Comparison of ENCODE assay signal across 20 cellular contexts in the genomic region with DNA sequence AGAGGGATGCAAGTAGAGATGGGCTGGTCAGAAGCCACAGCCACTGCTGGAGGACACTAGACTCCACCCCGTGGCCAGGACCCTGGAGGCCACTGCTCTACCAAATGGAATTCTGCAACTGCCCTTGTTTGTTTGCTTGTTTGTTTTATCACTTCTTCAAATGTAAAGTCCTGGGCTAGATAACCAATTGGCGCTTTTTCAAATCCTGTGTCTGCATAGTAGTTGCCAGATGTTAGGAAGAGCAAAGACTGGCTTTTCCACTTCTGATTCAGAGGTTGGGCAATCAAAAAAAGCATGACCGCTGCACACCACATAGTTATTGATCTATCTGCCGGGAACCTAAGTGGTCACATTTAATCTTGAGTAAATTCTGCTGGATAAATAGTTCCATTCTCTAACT.
A peak's percentile ranks its signal among the peaks of the same experiment; 100 is the strongest.
DNase-seq lines count a peak whose midpoint lies in the region; ATAC-seq and TF ChIP-seq lines count a peak whose summit lies in the region.
"Had no signal": no experiment of that assay in that cellular context is flagged by ENCODE, and none has a peak within 500 bp of the region (broad histone marks: within the 10 kb centered on the region; RNA-seq: fewer than 3 reads in every experiment).

No MANE protein-coding gene starts in this region.

- WGBS in esophagus muscularis mucosa, result 84% methylated on average over 4 of the region's 4 CpGs

- POLR2A ChIA-PET in WTC11 (lab: Charles Lee), result no interaction called here

- H3K9me3 Mint-ChIP-seq in nephron (no peaks in the 10 kb centered on the region), WTC11 (peaks cover 10% of the 10 kb centered on the region)
- H3K9me3 Mint-ChIP-seq: CD4-positive, CD25-positive, alpha-beta regulatory T cell had no signal

- TF ChIP-seq EP300 in esophagus muscularis mucosa (IDR thresholded peaks at IDR 0.05), result no peak

- no peak overlapping the region for H3K27ac ChIP-seq in esophagus muscularis mucosa (replicated peaks in 1 of 4)
- H3K27ac ChIP-seq: KMS-11, SJCRH30 had no signal

- H3K9me3 ChIP-seq in esophagus muscularis mucosa, result no peaks in the 10 kb centered on the region
- H3K9me3 ChIP-seq: SJCRH30 had no signal

- no peak for ATAC-seq in GM19463 (IDR thresholded peaks at IDR 0.05; ENCODE audit: unreplicated experiment)
- no peak for ATAC-seq in HG02798 (IDR thresholded peaks at IDR 0.05; ENCODE audit: poor library complexity, unreplicated experiment)
- no peak for ATAC-seq in WTC11
- ATAC-seq: GM12878, HCT116 had no signal

- intact Hi-C loops in esophagus muscularis mucosa (cut with DNase I), result no loop called here

- no peak overlapping the region for H3K4me3 ChIP-seq in esophagus muscularis mucosa
- H3K4me3 ChIP-seq: GM12878, SJCRH30 had no signal

- no peaks in the 10 kb centered on the region for H3K36me3 ChIP-seq in esophagus muscularis mucosa
- H3K36me3 ChIP-seq: SJCRH30 had no signal

- DNase-seq in AG20443 (ENCODE audit: low spot score), result peak; percentile 68
- DNase-seq in LHCN-M2 (ENCODE audit: low read depth), result peak; percentile 39
- peak; percentile 70 for DNase-seq in esophagus muscularis mucosa (ENCODE audit: extremely low spot score)
- DNase-seq in WTC11 (ENCODE audit: low spot score), result no peak
- DNase-seq in cerebellum (ENCODE audit: low spot score), result no peak
- DNase-seq: CD4-positive, CD25-positive, alpha-beta regulatory T cell; DMS79 treated with DMSO at 0.1 percent for 48 hours; MM.1S; NCI-H1105; NCI-H187; NCI-H226; NCI-H526 treated with DMSO at 0.1 percent for 48 hours; SJCRH30 had no signal

- peak overlapping the region; percentile 44 to 81 (median 78) for H3K27ac Mint-ChIP-seq in nephron
- H3K27ac Mint-ChIP-seq in WTC11, result no peak overlapping the region
- H3K27ac Mint-ChIP-seq: B cell; CD4-positive, CD25-positive, alpha-beta regulatory T cell had no signal

- H3K4me1 Mint-ChIP-seq in nephron, result peaks cover 19% of the 10 kb centered on the region
- H3K4me1 Mint-ChIP-seq in WTC11, result peaks cover 6% of the 10 kb centered on the region
- H3K4me1 Mint-ChIP-seq: B cell; CD4-positive, CD25-positive, alpha-beta regulatory T cell had no signal

- no peaks in the 10 kb centered on the region for H3K36me3 Mint-ChIP-seq in nephron (ENCODE audit: low read depth)
- no peaks in the 10 kb centered on the region for H3K36me3 Mint-ChIP-seq in WTC11
- H3K36me3 Mint-ChIP-seq: CD4-positive, CD25-positive, alpha-beta regulatory T cell had no signal

- H3K4me3 Mint-ChIP-seq in nephron (no peak overlapping the region), WTC11 (no peak overlapping the region)
- H3K4me3 Mint-ChIP-seq: B cell; CD4-positive, CD25-positive, alpha-beta regulatory T cell had no signal

- no peak for TF ChIP-seq POLR2A in esophagus muscularis mucosa (IDR thresholded peaks at IDR 0.05; ENCODE audit: low read depth)

- CTCF ChIA-PET in WTC11 (lab: Charles Lee), result no interaction called here

- H3K27me3 Mint-ChIP-seq in nephron (ENCODE audit: low read depth) (no peaks in the 10 kb centered on the region), WTC11 (ENCODE audit: low read depth) (no peaks in the 10 kb centered on the region; the same call in 1 of the 2 replicates)
- H3K27me3 Mint-ChIP-seq: B cell; CD4-positive, CD25-positive, alpha-beta regulatory T cell had no signal

- H3K4me1 ChIP-seq in esophagus muscularis mucosa, result peaks cover 0 to 1% (median 0%) of the 10 kb centered on the region in 4 donors
- H3K4me1 ChIP-seq: SJCRH30 had no signal

- no peak for TF ChIP-seq CTCF in esophagus muscularis mucosa (IDR thresholded peaks at IDR 0.05)
- no peak for TF ChIP-seq CTCF in nephron (IDR thresholded peaks at IDR 0.05; ENCODE audit: unreplicated experiment in 3 of 3)
- TF ChIP-seq CTCF in WTC11 (IDR thresholded peaks at IDR 0.05), result no peak

- no peaks in the 10 kb centered on the region for H3K27me3 ChIP-seq in esophagus muscularis mucosa
- H3K27me3 ChIP-seq: SJCRH30 had no signal

TF ChIP-seq in WTC11, 78 proteins besides CTCF, POLR2A, EP300 and RAD21 (continues in another document):
- TF ChIP-seq, protein P1, sequence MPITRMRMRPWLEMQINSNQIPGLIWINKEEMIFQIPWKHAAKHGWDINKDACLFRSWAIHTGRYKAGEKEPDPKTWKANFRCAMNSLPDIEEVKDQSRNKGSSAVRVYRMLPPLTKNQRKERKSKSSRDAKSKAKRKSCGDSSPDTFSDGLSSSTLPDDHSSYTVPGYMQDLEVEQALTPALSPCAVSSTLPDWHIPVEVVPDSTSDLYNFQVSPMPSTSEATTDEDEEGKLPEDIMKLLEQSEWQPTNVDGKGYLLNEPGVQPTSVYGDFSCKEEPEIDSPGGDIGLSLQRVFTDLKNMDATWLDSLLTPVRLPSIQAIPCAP (CRISPR knock-in tag; IDR thresholded peaks at IDR 0.05), result no peak
- TF ChIP-seq, protein P2, sequence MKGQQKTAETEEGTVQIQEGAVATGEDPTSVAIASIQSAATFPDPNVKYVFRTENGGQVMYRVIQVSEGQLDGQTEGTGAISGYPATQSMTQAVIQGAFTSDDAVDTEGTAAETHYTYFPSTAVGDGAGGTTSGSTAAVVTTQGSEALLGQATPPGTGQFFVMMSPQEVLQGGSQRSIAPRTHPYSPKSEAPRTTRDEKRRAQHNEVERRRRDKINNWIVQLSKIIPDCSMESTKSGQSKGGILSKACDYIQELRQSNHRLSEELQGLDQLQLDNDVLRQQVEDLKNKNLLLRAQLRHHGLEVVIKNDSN (CRISPR knock-in tag; IDR thresholded peaks at IDR 0.05), result no peak
- TF ChIP-seq, protein P3, sequence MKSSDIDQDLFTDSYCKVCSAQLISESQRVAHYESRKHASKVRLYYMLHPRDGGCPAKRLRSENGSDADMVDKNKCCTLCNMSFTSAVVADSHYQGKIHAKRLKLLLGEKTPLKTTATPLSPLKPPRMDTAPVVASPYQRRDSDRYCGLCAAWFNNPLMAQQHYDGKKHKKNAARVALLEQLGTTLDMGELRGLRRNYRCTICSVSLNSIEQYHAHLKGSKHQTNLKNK (CRISPR knock-in tag; IDR thresholded peaks at IDR 0.05), result no peak
- TF ChIP-seq ZNF121 (CRISPR knock-in tag; IDR thresholded peaks at IDR 0.05) (no peak), IRF2 (CRISPR knock-in tag; IDR thresholded peaks at IDR 0.05; ENCODE audit: borderline replicate concordance, low read depth) (no peak), MYBL2 (CRISPR knock-in tag; IDR thresholded peaks at IDR 0.05) (no peak), OVOL2 (CRISPR knock-in tag; IDR thresholded peaks at IDR 0.05; ENCODE audit: borderline replicate concordance) (no peak), CREM (CRISPR knock-in tag; IDR thresholded peaks at IDR 0.05) (no peak)
- TF ChIP-seq, protein P4, sequence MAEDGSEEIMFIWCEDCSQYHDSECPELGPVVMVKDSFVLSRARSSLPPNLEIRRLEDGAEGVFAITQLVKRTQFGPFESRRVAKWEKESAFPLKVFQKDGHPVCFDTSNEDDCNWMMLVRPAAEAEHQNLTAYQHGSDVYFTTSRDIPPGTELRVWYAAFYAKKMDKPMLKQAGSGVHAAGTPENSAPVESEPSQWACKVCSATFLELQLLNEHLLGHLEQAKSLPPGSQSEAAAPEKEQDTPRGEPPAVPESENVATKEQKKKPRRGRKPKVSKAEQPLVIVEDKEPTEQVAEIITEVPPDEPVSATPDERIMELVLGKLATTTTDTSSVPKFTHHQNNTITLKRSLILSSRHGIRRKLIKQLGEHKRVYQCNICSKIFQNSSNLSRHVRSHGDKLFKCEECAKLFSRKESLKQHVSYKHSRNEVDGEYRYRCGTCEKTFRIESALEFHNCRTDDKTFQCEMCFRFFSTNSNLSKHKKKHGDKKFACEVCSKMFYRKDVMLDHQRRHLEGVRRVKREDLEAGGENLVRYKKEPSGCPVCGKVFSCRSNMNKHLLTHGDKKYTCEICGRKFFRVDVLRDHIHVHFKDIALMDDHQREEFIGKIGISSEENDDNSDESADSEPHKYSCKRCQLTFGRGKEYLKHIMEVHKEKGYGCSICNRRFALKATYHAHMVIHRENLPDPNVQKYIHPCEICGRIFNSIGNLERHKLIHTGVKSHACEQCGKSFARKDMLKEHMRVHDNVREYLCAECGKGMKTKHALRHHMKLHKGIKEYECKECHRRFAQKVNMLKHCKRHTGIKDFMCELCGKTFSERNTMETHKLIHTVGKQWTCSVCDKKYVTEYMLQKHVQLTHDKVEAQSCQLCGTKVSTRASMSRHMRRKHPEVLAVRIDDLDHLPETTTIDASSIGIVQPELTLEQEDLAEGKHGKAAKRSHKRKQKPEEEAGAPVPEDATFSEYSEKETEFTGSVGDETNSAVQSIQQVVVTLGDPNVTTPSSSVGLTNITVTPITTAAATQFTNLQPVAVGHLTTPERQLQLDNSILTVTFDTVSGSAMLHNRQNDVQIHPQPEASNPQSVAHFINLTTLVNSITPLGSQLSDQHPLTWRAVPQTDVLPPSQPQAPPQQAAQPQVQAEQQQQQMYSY (CRISPR knock-in tag; IDR thresholded peaks at IDR 0.05), result no peak
- TF ChIP-seq, protein P5, sequence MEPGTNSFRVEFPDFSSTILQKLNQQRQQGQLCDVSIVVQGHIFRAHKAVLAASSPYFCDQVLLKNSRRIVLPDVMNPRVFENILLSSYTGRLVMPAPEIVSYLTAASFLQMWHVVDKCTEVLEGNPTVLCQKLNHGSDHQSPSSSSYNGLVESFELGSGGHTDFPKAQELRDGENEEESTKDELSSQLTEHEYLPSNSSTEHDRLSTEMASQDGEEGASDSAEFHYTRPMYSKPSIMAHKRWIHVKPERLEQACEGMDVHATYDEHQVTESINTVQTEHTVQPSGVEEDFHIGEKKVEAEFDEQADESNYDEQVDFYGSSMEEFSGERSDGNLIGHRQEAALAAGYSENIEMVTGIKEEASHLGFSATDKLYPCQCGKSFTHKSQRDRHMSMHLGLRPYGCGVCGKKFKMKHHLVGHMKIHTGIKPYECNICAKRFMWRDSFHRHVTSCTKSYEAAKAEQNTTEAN (CRISPR knock-in tag; IDR thresholded peaks at IDR 0.05), result no peak
- TF ChIP-seq, protein P6, sequence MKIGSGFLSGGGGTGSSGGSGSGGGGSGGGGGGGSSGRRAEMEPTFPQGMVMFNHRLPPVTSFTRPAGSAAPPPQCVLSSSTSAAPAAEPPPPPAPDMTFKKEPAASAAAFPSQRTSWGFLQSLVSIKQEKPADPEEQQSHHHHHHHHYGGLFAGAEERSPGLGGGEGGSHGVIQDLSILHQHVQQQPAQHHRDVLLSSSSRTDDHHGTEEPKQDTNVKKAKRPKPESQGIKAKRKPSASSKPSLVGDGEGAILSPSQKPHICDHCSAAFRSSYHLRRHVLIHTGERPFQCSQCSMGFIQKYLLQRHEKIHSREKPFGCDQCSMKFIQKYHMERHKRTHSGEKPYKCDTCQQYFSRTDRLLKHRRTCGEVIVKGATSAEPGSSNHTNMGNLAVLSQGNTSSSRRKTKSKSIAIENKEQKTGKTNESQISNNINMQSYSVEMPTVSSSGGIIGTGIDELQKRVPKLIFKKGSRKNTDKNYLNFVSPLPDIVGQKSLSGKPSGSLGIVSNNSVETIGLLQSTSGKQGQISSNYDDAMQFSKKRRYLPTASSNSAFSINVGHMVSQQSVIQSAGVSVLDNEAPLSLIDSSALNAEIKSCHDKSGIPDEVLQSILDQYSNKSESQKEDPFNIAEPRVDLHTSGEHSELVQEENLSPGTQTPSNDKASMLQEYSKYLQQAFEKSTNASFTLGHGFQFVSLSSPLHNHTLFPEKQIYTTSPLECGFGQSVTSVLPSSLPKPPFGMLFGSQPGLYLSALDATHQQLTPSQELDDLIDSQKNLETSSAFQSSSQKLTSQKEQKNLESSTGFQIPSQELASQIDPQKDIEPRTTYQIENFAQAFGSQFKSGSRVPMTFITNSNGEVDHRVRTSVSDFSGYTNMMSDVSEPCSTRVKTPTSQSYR (CRISPR knock-in tag; IDR thresholded peaks at IDR 0.05), result no peak

Comparison
In these comparisons a context has a peak if more than half of its experiments do, and no peak if none do; other contexts are left out.
1. DNase-seq: peak in AG20443 (single experiment), LHCN-M2 (single experiment) and esophagus muscularis mucosa (single experiment); none in WTC11 (single experiment) and cerebellum (single experiment).